1 cellular context compared by ENCODE assay signal in the genomic region with DNA sequence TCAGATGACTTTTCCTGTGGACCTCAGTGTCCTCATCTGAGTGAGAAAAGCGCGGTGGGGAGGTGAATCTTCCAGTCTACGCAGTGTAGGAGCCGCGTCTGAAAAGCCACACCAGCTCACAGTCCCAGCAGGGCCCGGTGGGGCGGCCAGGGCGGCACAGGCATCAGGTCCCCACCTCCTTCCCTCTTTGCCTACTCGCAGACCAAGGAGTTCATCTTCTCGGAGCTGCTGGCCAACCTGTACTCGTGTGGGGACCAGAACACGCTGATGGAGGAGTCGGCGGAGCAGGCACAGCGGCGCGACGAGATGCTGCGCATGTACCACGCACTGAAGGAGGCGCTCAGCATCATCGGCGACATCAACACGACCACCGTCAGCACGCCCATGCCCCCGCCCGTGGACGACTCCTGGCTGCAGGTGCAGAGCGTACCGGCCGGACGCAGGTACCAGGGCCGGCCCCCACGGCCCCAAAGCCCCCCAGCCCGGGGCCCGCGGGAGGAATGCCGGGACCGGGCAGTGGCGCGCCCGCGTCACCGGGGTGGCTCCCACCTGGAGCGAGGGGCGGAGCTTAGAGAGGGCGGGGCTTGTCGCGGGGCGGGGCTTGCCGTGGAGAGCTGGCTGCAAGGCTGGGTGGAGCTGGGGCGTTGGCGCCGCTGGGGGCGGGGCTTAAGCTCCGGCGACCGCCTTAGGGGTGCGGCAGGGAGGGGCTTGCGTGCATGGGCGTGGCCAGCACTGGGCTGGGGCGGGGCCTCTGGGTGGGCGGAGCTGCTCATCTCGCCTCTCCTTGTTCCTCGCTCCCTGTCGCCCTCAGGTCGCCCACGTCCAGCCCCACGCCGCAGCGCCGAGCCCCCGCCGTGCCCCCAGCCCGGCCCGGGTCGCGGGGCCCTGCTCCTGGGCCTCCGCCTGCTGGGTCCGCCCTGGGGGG.
TF ChIP-seq lines count a peak whose summit lies in the region.

No MANE protein-coding gene starts in this region.

TF ChIP-seq in SK-N-SH, 30 proteins besides CTCF, POLR2A, EP300 and RAD21 (continued from another document):
- TF ChIP-seq, protein P1, sequence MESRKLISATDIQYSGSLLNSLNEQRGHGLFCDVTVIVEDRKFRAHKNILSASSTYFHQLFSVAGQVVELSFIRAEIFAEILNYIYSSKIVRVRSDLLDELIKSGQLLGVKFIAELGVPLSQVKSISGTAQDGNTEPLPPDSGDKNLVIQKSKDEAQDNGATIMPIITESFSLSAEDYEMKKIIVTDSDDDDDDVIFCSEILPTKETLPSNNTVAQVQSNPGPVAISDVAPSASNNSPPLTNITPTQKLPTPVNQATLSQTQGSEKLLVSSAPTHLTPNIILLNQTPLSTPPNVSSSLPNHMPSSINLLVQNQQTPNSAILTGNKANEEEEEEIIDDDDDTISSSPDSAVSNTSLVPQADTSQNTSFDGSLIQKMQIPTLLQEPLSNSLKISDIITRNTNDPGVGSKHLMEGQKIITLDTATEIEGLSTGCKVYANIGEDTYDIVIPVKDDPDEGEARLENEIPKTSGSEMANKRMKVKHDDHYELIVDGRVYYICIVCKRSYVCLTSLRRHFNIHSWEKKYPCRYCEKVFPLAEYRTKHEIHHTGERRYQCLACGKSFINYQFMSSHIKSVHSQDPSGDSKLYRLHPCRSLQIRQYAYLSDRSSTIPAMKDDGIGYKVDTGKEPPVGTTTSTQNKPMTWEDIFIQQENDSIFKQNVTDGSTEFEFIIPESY (IDR thresholded peaks at IDR 0.05; ENCODE audit: borderline replicate concordance, low read depth), result no peak
- TF ChIP-seq RCOR1 (IDR thresholded peaks at IDR 0.05; ENCODE audit: low read length) (no peak), FOXM1 (IDR thresholded peaks at IDR 0.05; ENCODE audit: low read depth) (no peak), TEAD4 (IDR thresholded peaks at IDR 0.05; ENCODE audit: borderline replicate concordance, insufficient read depth) (no peak), RXRA (IDR thresholded peaks at IDR 0.05; ENCODE audit: borderline replicate concordance, low read depth) (no peak), TCF12 (IDR thresholded peaks at IDR 0.05) (no peak)
- TF ChIP-seq, protein P2, sequence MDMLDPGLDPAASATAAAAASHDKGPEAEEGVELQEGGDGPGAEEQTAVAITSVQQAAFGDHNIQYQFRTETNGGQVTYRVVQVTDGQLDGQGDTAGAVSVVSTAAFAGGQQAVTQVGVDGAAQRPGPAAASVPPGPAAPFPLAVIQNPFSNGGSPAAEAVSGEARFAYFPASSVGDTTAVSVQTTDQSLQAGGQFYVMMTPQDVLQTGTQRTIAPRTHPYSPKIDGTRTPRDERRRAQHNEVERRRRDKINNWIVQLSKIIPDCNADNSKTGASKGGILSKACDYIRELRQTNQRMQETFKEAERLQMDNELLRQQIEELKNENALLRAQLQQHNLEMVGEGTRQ (IDR thresholded peaks at IDR 0.05; ENCODE audit: borderline replicate concordance, low read depth, low read length), result no peak
- TF ChIP-seq, protein P3, sequence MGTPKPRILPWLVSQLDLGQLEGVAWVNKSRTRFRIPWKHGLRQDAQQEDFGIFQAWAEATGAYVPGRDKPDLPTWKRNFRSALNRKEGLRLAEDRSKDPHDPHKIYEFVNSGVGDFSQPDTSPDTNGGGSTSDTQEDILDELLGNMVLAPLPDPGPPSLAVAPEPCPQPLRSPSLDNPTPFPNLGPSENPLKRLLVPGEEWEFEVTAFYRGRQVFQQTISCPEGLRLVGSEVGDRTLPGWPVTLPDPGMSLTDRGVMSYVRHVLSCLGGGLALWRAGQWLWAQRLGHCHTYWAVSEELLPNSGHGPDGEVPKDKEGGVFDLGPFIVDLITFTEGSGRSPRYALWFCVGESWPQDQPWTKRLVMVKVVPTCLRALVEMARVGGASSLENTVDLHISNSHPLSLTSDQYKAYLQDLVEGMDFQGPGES (IDR thresholded peaks at IDR 0.05; ENCODE audit: low read depth, low read length), result no peak
